Comparison of ENCODE assay signal across 14 cellular contexts in the genomic region with DNA sequence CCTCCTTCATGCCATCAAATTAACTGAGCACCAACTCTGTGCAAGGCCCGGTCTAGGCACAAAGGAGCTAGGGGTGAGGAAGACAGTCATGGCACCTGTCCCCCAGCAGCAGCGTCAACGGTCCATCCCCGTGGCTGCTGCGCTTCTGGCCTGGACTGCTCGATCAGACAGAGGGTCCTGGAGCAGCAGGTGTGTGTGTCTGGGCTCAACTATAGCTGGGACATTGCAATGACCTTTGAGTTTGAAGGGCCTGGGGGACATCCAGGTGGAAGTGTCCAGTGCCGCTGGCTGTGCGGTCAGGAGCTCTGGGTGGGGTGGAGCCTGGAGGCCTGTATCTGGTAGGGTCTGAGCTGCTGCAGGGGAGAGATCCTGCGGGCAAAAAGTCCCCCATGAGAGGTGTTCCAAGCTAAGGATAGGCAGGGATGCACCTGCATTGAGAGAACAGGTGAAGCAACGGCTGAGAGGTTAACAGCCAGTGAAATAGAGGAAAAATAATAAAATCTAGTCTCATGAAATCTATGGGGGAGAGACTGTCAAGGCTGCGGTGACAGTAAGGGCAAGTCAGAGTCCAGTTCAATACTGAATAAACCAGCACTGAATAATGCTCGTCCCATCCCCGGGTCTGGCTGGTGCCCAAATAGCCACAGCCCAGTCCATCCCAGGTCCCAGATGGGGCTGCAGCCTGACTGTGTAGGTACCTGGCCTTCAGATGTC. TPM values are rescaled to one million over a fixed set of nuclear protein-coding genes. Genes with fewer than 3 reads are reported as not detected.
A peak's percentile ranks its signal among the peaks of the same experiment; 100 is the strongest.
DNase-seq lines count a peak whose midpoint lies in the region; ATAC-seq and TF ChIP-seq lines count a peak whose summit lies in the region.
"Had no signal": no experiment of that assay in that cellular context is flagged by ENCODE, and none has a peak within 500 bp of the region (broad histone marks: within the 10 kb centered on the region; RNA-seq: fewer than 3 reads in every experiment).

No MANE protein-coding gene starts in this region.

- H3K9me3 Mint-ChIP-seq in natural killer cell, result no peaks in the 10 kb centered on the region
- no peaks in the 10 kb centered on the region for H3K9me3 Mint-ChIP-seq in MCF 10A (ENCODE audit: unreplicated experiment)
- H3K9me3 Mint-ChIP-seq: HFFc6 had no signal

- no peaks in the 10 kb centered on the region for H3K36me3 Mint-ChIP-seq in natural killer cell
- H3K36me3 Mint-ChIP-seq in MCF 10A (ENCODE audit: insufficient read depth, unreplicated experiment), result no peaks in the 10 kb centered on the region

- H3K9me3 ChIP-seq in right atrium auricular region, result no peaks in the 10 kb centered on the region
- H3K9me3 ChIP-seq in sigmoid colon, result peaks cover 0 to 2% (median 0%) of the 10 kb centered on the region in 4 donors
- H3K9me3 ChIP-seq: MG63 had no signal

- BruUV-seq in MCF 10A (replicated peaks; lab: Mats Ljungman, UMichigan), result no TSS peak

- H3K4me3 Mint-ChIP-seq in natural killer cell, result no peak overlapping the region
- H3K4me3 Mint-ChIP-seq in MCF 10A (ENCODE audit: unreplicated experiment), result no peak overlapping the region
- H3K4me3 Mint-ChIP-seq: HFFc6 had no signal

- no peaks in the 10 kb centered on the region for H3K4me1 ChIP-seq in right atrium auricular region
- H3K4me1 ChIP-seq in sigmoid colon, result no peaks in the 10 kb centered on the region

- no peak overlapping the region for H3K27ac Mint-ChIP-seq in natural killer cell
- no peak overlapping the region for H3K27ac Mint-ChIP-seq in MCF 10A (ENCODE audit: low read depth, unreplicated experiment)
- H3K27ac Mint-ChIP-seq: HFFc6 had no signal

- intact Hi-C loops in Right ventricle myocardium superior (cut with DNase I) (no loop called here), natural killer cell (cut with micrococcal nuclease) (no loop called here), sigmoid colon (cut with DNase I) (no loop called here), MCF 10A (cut with micrococcal nuclease) (no loop called here)

- H3K4me3 ChIP-seq in right atrium auricular region (no peak overlapping the region), sigmoid colon (no peak overlapping the region)
- H3K4me3 ChIP-seq: MG63 had no signal

- no peaks in the 10 kb centered on the region for H3K27me3 Mint-ChIP-seq in natural killer cell (ENCODE audit: low read depth in 2 of 2)
- H3K27me3 Mint-ChIP-seq in MCF 10A (ENCODE audit: insufficient read depth, unreplicated experiment), result no peaks in the 10 kb centered on the region

- POLR2A ChIA-PET in MCF 10A (lab: Yijun Ruan, JAX), result interaction anchor here (1.1 kb wide), 1 partner anchor 12 kb away, joined by 4 read pairs; no protein-coding TSS in a partner anchor

- CTCF ChIA-PET in MCF 10A (lab: Yijun Ruan, JAX), result interaction anchor here (1.6 kb wide), 1 partner anchor 24 kb away, joined by 5 read pairs; no protein-coding TSS in a partner anchor

- no peaks in the 10 kb centered on the region for H3K4me1 Mint-ChIP-seq in natural killer cell
- H3K4me1 Mint-ChIP-seq in MCF 10A (ENCODE audit: insufficient read depth, unreplicated experiment), result peaks cover 8% of the 10 kb centered on the region

- H3K27me3 ChIP-seq in right atrium auricular region (no peaks in the 10 kb centered on the region), sigmoid colon (no peaks in the 10 kb centered on the region)
- H3K27me3 ChIP-seq: MG63 had no signal

- WGBS in sigmoid colon, 2 donors, result 85 to 90% methylated on average over 13 of the region's 13 CpGs

- no peak for TF ChIP-seq EP300 in sigmoid colon (IDR thresholded peaks at IDR 0.05)

- H3K36me3 ChIP-seq in right atrium auricular region (no peaks in the 10 kb centered on the region), sigmoid colon (no peaks in the 10 kb centered on the region)
- H3K36me3 ChIP-seq: MG63 had no signal

- H3K27ac ChIP-seq in right atrium auricular region (no peak overlapping the region), sigmoid colon (no peak overlapping the region)

- DNase-seq in right atrium auricular region (ENCODE audit: low spot score) (peak; percentile 34), Right ventricle myocardium superior (no peak), natural killer cell (peak; percentile 1), sigmoid colon (peak; percentile 52), MCF 10A (ENCODE audit: unreplicated experiment) (no peak)
- DNase-seq: C1 segment of cervical spinal cord, DMS 273 treated with DMSO at 0.1 percent for 48 hours, HFFc6, MG63, NCI-H1092 treated with DMSO at 0.1 percent for 48 hours, NCI-H2081 treated with DMSO at 0.1 percent for 48 hours, NCI-H510A treated with DMSO at 0.1 percent for 48 hours had no signal

- no peak for TF ChIP-seq POLR2A in sigmoid colon (IDR thresholded peaks at IDR 0.05)

- TF ChIP-seq CTCF in right atrium auricular region (IDR thresholded peaks at IDR 0.05) (no peak), natural killer cell (IDR thresholded peaks at IDR 0.05) (no peak), sigmoid colon (IDR thresholded peaks at IDR 0.05) (no peak), MCF 10A (IDR thresholded peaks at IDR 0.05; ENCODE audit: unreplicated experiment) (no peak)

- ATAC-seq in Right ventricle myocardium superior (ENCODE audit: poor library complexity) (no peak), natural killer cell (no peak), HG03280 (IDR thresholded peaks at IDR 0.05; ENCODE audit: unreplicated experiment) (no peak), GM21619 (IDR thresholded peaks at IDR 0.05; ENCODE audit: unreplicated experiment) (no peak)

RNA-seq across cellular contexts. Expression of a gene that starts 25.4 kb away (rescaled TPM):
- total RNA-seq in right atrium auricular region, result 10 to 100 TPM; 34.1 to 39.6 TPM
- total RNA-seq in Right ventricle myocardium superior, result 34.7 TPM
- 10 to 100 TPM; 24.2 to 29.6 (median 27.1) TPM for total RNA-seq in natural killer cell
- 10 to 100 TPM; 28.9 to 59.5 (median 42.1) TPM for total RNA-seq in sigmoid colon
- polyA plus RNA-seq in sigmoid colon, result 10 to 100 TPM in 2 of 3 donors, 1 to 10 TPM in 1; 5.1 to 27.6 (median 19.8) TPM
- total RNA-seq in MCF 10A (2022), result 34.9 and 43.2 TPM in 2 replicates

Comparison
In these comparisons a context has a peak if more than half of its experiments do, and no peak if none do; other contexts are left out.
1. DNase-seq: peak in right atrium auricular region (single experiment), natural killer cell (single experiment) and sigmoid colon (single experiment); none in Right ventricle myocardium superior (single experiment) and MCF 10A (single experiment).